ENCODE assay signal across 18 cellular contexts in the genomic region with DNA sequence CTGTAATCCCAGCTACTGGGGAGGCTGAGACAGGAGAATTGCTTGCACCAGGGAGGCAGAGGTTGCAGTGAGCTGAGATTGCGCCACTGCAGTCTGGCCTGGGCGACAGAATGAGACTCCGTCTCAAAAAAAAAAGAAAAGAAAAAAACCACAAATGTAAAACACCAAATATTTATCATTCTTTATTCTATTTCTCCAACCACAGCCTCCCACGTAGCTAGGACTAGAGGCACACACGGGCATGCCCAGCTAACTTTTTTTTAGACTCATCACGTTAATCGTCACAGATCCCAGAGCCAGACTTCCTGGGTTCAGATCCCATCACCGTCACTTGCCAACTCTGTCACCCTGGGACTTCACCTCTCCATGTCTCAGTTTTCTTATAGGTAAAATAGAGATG. TPM values are rescaled to one million over a fixed set of nuclear protein-coding genes. Genes with fewer than 3 reads are reported as not detected.
DNase-seq lines count a peak whose midpoint lies in the region; ATAC-seq and TF ChIP-seq lines count a peak whose summit lies in the region.
"Had no signal": no experiment of that assay in that cellular context is flagged by ENCODE, and none has a peak within 500 bp of the region (broad histone marks: within the 10 kb centered on the region; RNA-seq: fewer than 3 reads in every experiment).

No MANE protein-coding gene starts in this region.

- H3K4me1 Mint-ChIP-seq in chondrocyte (ENCODE audit: low read depth) = peaks cover 24% of the 10 kb centered on the region

- no peaks in the 10 kb centered on the region for H3K9me3 Mint-ChIP-seq in chondrocyte (ENCODE audit: low read depth)
- H3K9me3 Mint-ChIP-seq: CD4-positive, alpha-beta T cell; IgD-negative memory B cell had no signal

- peak; percentile 32 for DNase-seq in AG10803 (ENCODE audit: low read depth)
- peak in 1 of 2 experiments; percentile 63 for DNase-seq in SJSA1 (ENCODE audit: low read depth in 1 of 2, low spot score in 2 of 2)
- DNase-seq in chondrocyte (ENCODE audit: low spot score) = no peak
- peak; percentile 3 for DNase-seq in left lobe of liver (ENCODE audit: low spot score)
- no peak for DNase-seq in foreskin keratinocyte
- DNase-seq in GOT3 (lab: John Stamatoyannopoulos, UW) = no peak
- DNase-seq in NCI-H1417 treated with DMSO at 0.1 percent for 48 hours (lab: John Stamatoyannopoulos, UW) = no peak
- DNase-seq: Calu3; CD4-positive, alpha-beta T cell; DMS79; GF-D8; NCI-H1436 treated with DMSO at 0.1 percent for 48 hours; NCI-H2081; NCI-H524; RPMI8226; SJCRH30 had no signal

- H3K27me3 Mint-ChIP-seq in chondrocyte (ENCODE audit: low read depth) = no peaks in the 10 kb centered on the region
- H3K27me3 Mint-ChIP-seq: CD4-positive, alpha-beta T cell; IgD-negative memory B cell had no signal

- H3K36me3 Mint-ChIP-seq in chondrocyte (ENCODE audit: low read depth) = peaks cover 28% of the 10 kb centered on the region

- H3K27ac ChIP-seq in SJSA1 = peak overlapping the region; percentile 43
- H3K27ac ChIP-seq in foreskin keratinocyte = no peak overlapping the region
- H3K27ac ChIP-seq: SJCRH30 had no signal

- ATAC-seq in left lobe of liver (no peak), foreskin keratinocyte (no peak), GM21447 (IDR thresholded peaks at IDR 0.05; ENCODE audit: unreplicated experiment) (no peak)

- TF ChIP-seq CTCF in AG10803 (conservative IDR thresholded peaks at IDR 0.05; ENCODE audit: low read length) (no peak), chondrocyte (IDR thresholded peaks at IDR 0.05) (no peak), foreskin keratinocyte (conservative IDR thresholded peaks at IDR 0.05) (no peak)

- H3K27ac Mint-ChIP-seq in chondrocyte (ENCODE audit: unreplicated experiment) = peak overlapping the region; percentile 73
- H3K27ac Mint-ChIP-seq: CD4-positive, alpha-beta T cell had no signal

- peaks cover 3% of the 10 kb centered on the region; the same call in 1 of the 2 replicates for H3K9me3 ChIP-seq in SJSA1 (replicated peaks)
- H3K9me3 ChIP-seq: SJCRH30 had no signal

- peaks cover 72% of the 10 kb centered on the region for H3K36me3 ChIP-seq in SJSA1

- H3K4me3 Mint-ChIP-seq in chondrocyte (ENCODE audit: unreplicated experiment) = no peak overlapping the region
- H3K4me3 Mint-ChIP-seq: CD4-positive, alpha-beta T cell; IgD-negative memory B cell had no signal

- H3K4me3 ChIP-seq in AG10803 (ENCODE audit: low read length) (no peak overlapping the region), SJSA1 (no peak overlapping the region)
- H3K4me3 ChIP-seq: SJCRH30 had no signal

- H3K27me3 ChIP-seq in SJSA1 (replicated peaks) (no peaks in the 10 kb centered on the region), foreskin keratinocyte (no peaks in the 10 kb centered on the region)
- H3K27me3 ChIP-seq: SJCRH30 had no signal

- peaks cover 17% of the 10 kb centered on the region for H3K4me1 ChIP-seq in SJSA1 (replicated peaks)
- no peaks in the 10 kb centered on the region for H3K4me1 ChIP-seq in foreskin keratinocyte
- H3K4me1 ChIP-seq: SJCRH30 had no signal

RNA-seq across cellular contexts. Expression of a gene that starts 13.6 kb away (rescaled TPM):
- total RNA-seq in SJSA1 (2014; rRNA removed; shearing (Covaris generic)) = 4.2 and 8.3 TPM in 2 replicates
- total RNA-seq in chondrocyte = 19.9 to 22.8 TPM (median 20.4 TPM) in 3 replicates
- total RNA-seq in left lobe of liver = 10.0 TPM
- 10.8 and 13.2 TPM in 2 replicates for total RNA-seq in foreskin keratinocyte
- polyA plus RNA-seq in foreskin keratinocyte = 2.6 and 2.8 TPM in 2 replicates

RNA-seq across cellular contexts. Expression of a gene that starts 16.2 kb away (rescaled TPM):
- total RNA-seq in SJSA1 (2014; rRNA removed; shearing (Covaris generic)) = 11.6 and 29.1 TPM in 2 replicates
- total RNA-seq in chondrocyte (7.6 to 11.6 TPM (median 9.7 TPM) in 3 replicates), left lobe of liver (8.7 TPM), foreskin keratinocyte (2.4 and 3.9 TPM in 2 replicates)
- 3.0 and 3.7 TPM in 2 replicates for polyA plus RNA-seq in foreskin keratinocyte

RNA-seq across cellular contexts. Expression of a gene that starts 44.6 kb away (rescaled TPM):
- total RNA-seq in SJSA1 (2014; rRNA removed; shearing (Covaris generic)) = 0.19 and 0.53 TPM in 2 replicates
- total RNA-seq in chondrocyte (0.68 to 1.1 TPM (median 0.82 TPM) in 3 replicates), left lobe of liver (58.0 TPM), foreskin keratinocyte (1.1 TPM in 2 replicates)
- polyA plus RNA-seq in foreskin keratinocyte = 0.78 and 0.85 TPM in 2 replicates
- total RNA-seq: SJCRH30 had no signal

Comparison
In these comparisons a context has a peak if more than half of its experiments do, and no peak if none do; other contexts are left out.
1. DNase-seq: peak in AG10803 (single experiment) and left lobe of liver (single experiment); none in chondrocyte (single experiment), foreskin keratinocyte (0 of 2), GOT3 (single experiment) and NCI-H1417 treated with DMSO at 0.1 percent for 48 hours (single experiment).
2. RNA of a gene that starts 44.6 kb away (total RNA-seq): 58.0 TPM in left lobe of liver (single experiment); 1.1 TPM in foreskin keratinocyte, 0.68 to 1.1 TPM in chondrocyte and 0.19 to 0.53 TPM in SJSA1; every median in the first group is over 10 times any median in the second.